ENCODE assay signal across 7 cellular contexts in the genomic region with DNA sequence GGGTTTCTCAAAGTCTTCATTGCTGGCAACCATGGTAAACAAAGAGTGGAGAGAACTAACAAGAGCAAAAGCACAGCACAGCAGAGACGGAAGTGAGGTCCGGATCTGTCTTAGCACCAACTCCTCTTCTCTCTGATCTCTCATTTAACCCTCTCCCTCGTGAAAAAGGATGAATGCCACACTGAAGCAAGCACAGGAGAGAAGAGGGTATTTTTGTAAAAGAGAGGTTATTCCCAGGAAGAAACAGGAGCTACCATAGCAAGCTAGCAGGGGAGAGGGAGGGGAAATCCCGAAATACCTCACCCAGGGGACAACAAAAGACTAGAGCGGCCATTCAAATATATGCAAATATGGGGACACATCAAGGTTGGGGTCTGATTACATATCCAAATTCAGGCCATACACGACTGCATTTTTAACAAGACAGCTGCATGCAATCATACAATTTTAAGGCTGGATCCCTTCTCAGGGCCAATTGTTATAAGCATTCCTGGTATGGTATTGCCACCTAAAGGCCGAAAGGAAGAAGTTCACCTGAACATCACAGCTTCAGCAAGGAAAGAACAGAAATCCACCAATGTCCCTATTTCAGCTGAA. TPM values are rescaled to one million over a fixed set of nuclear protein-coding genes. Genes with fewer than 3 reads are reported as not detected.
A peak's percentile ranks its signal among the peaks of the same experiment; 100 is the strongest.
DNase-seq lines count a peak whose midpoint lies in the region; ATAC-seq, FAIRE-seq and TF ChIP-seq lines count a peak whose summit lies in the region.

No MANE protein-coding gene starts in this region.

- H3K9ac ChIP-seq in DND-41 (ENCODE audit: low read depth, low read length) = no peak overlapping the region

- H3K27me3 ChIP-seq in DND-41 (ENCODE audit: insufficient read depth, low read length, poor library complexity) (no peaks in the 10 kb centered on the region), ascending aorta (no peaks in the 10 kb centered on the region), thymus (ENCODE audit: control insufficient read depth, insufficient read depth) (no peaks in the 10 kb centered on the region)

- H3K4me3 ChIP-seq in DND-41 (ENCODE audit: low read depth in 1 of 2, low read length in 2 of 2) (no peak overlapping the region), ascending aorta (no peak overlapping the region), thymus (ENCODE audit: low read length) (no peak overlapping the region)

- intact Hi-C loops in ascending aorta (cut with DNase I) = no loop called here

- no peak overlapping the region for H2AFZ ChIP-seq in DND-41 (ENCODE audit: low read depth, low read length)

- H3K9me3 ChIP-seq in DND-41 (ENCODE audit: insufficient read depth, low read length, severe bottlenecking) (no peaks in the 10 kb centered on the region), ascending aorta (no peaks in the 10 kb centered on the region), thymus (ENCODE audit: control insufficient read depth) (no peaks in the 10 kb centered on the region)

- H3K36me3 ChIP-seq in DND-41 (ENCODE audit: insufficient read depth, low read length) (peaks cover 22% of the 10 kb centered on the region), ascending aorta (peaks cover 0 to 6% of the 10 kb centered on the region in 2 donors), thymus (ENCODE audit: control insufficient read depth, insufficient read depth) (peaks cover 4% of the 10 kb centered on the region)

- H3K4me2 ChIP-seq in DND-41 (ENCODE audit: insufficient read depth, low read length) = no peak overlapping the region

- peaks cover 17% of the 10 kb centered on the region for H3K4me1 ChIP-seq in DND-41 (ENCODE audit: insufficient read depth, low read length)
- H3K4me1 ChIP-seq in ascending aorta = no peaks in the 10 kb centered on the region
- H3K4me1 ChIP-seq in thymus (ENCODE audit: control insufficient read depth, insufficient read depth, low read length) = peaks cover 15% of the 10 kb centered on the region

- H4K20me1 ChIP-seq in DND-41 (ENCODE audit: insufficient read depth, low read length) = no peaks in the 10 kb centered on the region

- TF ChIP-seq CTCF in DND-41 (IDR thresholded peaks at IDR 0.05; ENCODE audit: borderline replicate concordance, extremely low read depth, low read length, poor library complexity, severe bottlenecking) (peak; percentile 77), ascending aorta (IDR thresholded peaks at IDR 0.05) (peak in 2 of 3 experiments; percentile 44 to 52)

- peak; percentile 9 for DNase-seq in DND-41
- peak; percentile 3 for DNase-seq in NCI-H345 treated with DMSO at 0.1 percent for 48 hours (lab: John Stamatoyannopoulos, UW; ENCODE audit: unreplicated experiment)
- no peak for DNase-seq in ascending aorta (ENCODE audit: low spot score in 2 of 2)

- FAIRE-seq in islet of Langerhans (lab: Jason Lieb, UNC) = peak; percentile 95

- ATAC-seq in DND-41 (ENCODE audit: insufficient read depth, low read depth) (peak; percentile 77), GM19035 (IDR thresholded peaks at IDR 0.05; ENCODE audit: unreplicated experiment) (peak; percentile 73), HG03342 (IDR thresholded peaks at IDR 0.05; ENCODE audit: unreplicated experiment) (peak; percentile 75)

- 66% methylated on average over 7 of the region's 7 CpGs for WGBS in thymus

- no peaks in the 10 kb centered on the region for H3K79me2 ChIP-seq in DND-41 (ENCODE audit: insufficient read depth, low read length)

- H3K27ac ChIP-seq in DND-41 (ENCODE audit: low read length) (peak overlapping the region; percentile 50), ascending aorta (no peak overlapping the region), thymus (ENCODE audit: low read depth) (peak overlapping the region; percentile 31)

RNA-seq across cellular contexts. Expression of gene CD40LG, which starts 46.6 kb away (rescaled TPM):
- total RNA-seq in ascending aorta = not detected
- polyA plus RNA-seq in thymus = 4.3 TPM

Comparison
In these comparisons a context has a peak if more than half of its experiments do, and no peak if none do; other contexts are left out.
1. DNase-seq: peak in DND-41 (single experiment) and NCI-H345 treated with DMSO at 0.1 percent for 48 hours (single experiment); none in ascending aorta (0 of 2).
2. H3K27ac ChIP-seq: peak in DND-41 (single experiment) and thymus (single experiment); none in ascending aorta (0 of 2).
3. Peak in every context shown above with its lines, with median percentiles within 50 percentile points of each other: ATAC-seq.